In the genomic region with DNA sequence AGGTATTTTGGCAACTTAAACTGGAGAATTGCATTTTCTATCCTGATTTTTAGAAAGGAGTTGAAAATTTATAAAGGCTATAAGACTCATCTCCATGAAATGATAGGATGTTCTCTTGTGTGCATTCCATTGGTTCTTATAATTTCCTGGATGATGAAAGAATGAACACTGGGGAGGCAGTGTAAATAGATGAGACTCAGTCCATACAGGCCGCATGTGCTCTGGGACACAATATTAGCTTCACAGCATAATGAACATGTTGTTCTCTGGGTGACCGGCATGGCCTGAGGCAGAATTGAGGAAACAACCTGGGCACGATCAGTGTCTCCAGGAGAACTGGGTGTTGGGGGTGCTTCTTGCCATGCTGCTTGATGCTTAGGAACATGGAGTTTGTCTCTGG, we compare ENCODE assay signal across 22 cellular contexts. TPM values are rescaled to one million over a fixed set of nuclear protein-coding genes. Genes with fewer than 3 reads are reported as not detected.
DNase-seq lines count a peak whose midpoint lies in the region; ATAC-seq and TF ChIP-seq lines count a peak whose summit lies in the region.
"Had no signal": no experiment of that assay in that cellular context is flagged by ENCODE, and none has a peak within 500 bp of the region (broad histone marks: within the 10 kb centered on the region; RNA-seq: fewer than 3 reads in every experiment).

No MANE protein-coding gene starts in this region.

- peaks cover 29% of the 10 kb centered on the region for H3K4me1 ChIP-seq in IMR-90 (ENCODE audit: control insufficient read depth, insufficient read depth, low read length)
- H3K4me1 ChIP-seq: right atrium auricular region, tibial nerve had no signal

- peak overlapping the region; percentile 90 for H2BK15ac ChIP-seq in IMR-90 (ENCODE audit: low read depth, low read length)

- peak overlapping the region; percentile 100 for H2BK20ac ChIP-seq in IMR-90 (ENCODE audit: low read depth, low read length)

- no peaks in the 10 kb centered on the region for H4K20me1 ChIP-seq in IMR-90 (ENCODE audit: insufficient read depth, low read length)

- no peaks in the 10 kb centered on the region for H3K9me3 Mint-ChIP-seq in effector memory CD8-positive, alpha-beta T cell
- H3K9me3 Mint-ChIP-seq: activated CD4-positive, alpha-beta memory T cell treated with anti-CD3 and anti-CD28 coated beads, Interleukin-2, amount 10 ng/mL, durations not matched to agents 7 days and 5 days; activated T-cell treated with anti-CD3 and anti-CD28 coated beads, Interleukin-2, amount 50 U/mL, for 24 hours; CD8-positive, alpha-beta memory T cell; T-helper 1 cell treated with Interleukin-12 subunit alpha and Interleukin-12 subunit beta and Interleukin-4 antibody, amounts not matched to agents 30 μg/mL and 1 μg/mL, for 36 hours had no signal

- H2AFZ ChIP-seq in IMR-90 (replicated peaks; ENCODE audit: low read length, poor library complexity), result peak overlapping the region; percentile 85

- H3K4ac ChIP-seq in IMR-90 (ENCODE audit: low read depth, low read length), result peak overlapping the region; percentile 97

- H4K91ac ChIP-seq in IMR-90 (ENCODE audit: insufficient read depth, low read depth, low read length), result peak overlapping the region; percentile 96

- H2BK120ac ChIP-seq in IMR-90 (ENCODE audit: low read depth, low read length), result peak overlapping the region; percentile 98

- ATAC-seq in IMR-90 (ENCODE audit: low read depth) (peak; percentile 89), GM21423 (IDR thresholded peaks at IDR 0.05; ENCODE audit: unreplicated experiment) (no peak), GM18870 (IDR thresholded peaks at IDR 0.05; ENCODE audit: unreplicated experiment) (no peak)
- ATAC-seq in effector memory CD8-positive, alpha-beta T cell (replicated peaks), result no peak

- in situ Hi-C loops in IMR-90 (cut with MboI; ENCODE audit: low sequenced_read_pairs), result no loop called here

- no peak for DNase-seq in AG04450 (ENCODE audit: low read depth, low spot score)
- peak; percentile 89 for DNase-seq in IMR-90
- peak; percentile 48 to 95 for DNase-seq in cardiac fibroblast (ENCODE audit: low read depth in 2 of 2)
- peak; percentile 95 for DNase-seq in iris pigment epithelial cell (ENCODE audit: low read depth)
- DNase-seq in effector memory CD8-positive, alpha-beta T cell, result no peak
- no peak for DNase-seq in DMS53 treated with DMSO at 0.1 percent for 48 hours (lab: John Stamatoyannopoulos, UW; ENCODE audit: unreplicated experiment)
- DNase-seq: activated CD4-positive, alpha-beta memory T cell treated with anti-CD3 and anti-CD28 coated beads, Interleukin-2, amount 10 ng/mL, durations not matched to agents 7 days and 5 days; activated T-cell treated with anti-CD3 and anti-CD28 coated beads, Interleukin-2, amount 50 U/mL, for 24 hours; CD8-positive, alpha-beta memory T cell; DMS79; NCI-H1930; NCI-H510A treated with DMSO at 0.1 percent for 48 hours; SIG-M5; stimulated activated naive CD4-positive, alpha-beta T cell treated with Interleukin-2 at 50 U/mL for 16 hours; WERI-Rb-1 had no signal

- peak overlapping the region; percentile 23 for H4K5ac ChIP-seq in IMR-90 (ENCODE audit: low read depth, low read length)

- H3K36me3 Mint-ChIP-seq in effector memory CD8-positive, alpha-beta T cell (ENCODE audit: insufficient read depth), result no peaks in the 10 kb centered on the region
- H3K36me3 Mint-ChIP-seq: activated naive CD8-positive, alpha-beta T cell; CD8-positive, alpha-beta memory T cell had no signal

- peak overlapping the region; percentile 94 for H3K23ac ChIP-seq in IMR-90 (ENCODE audit: low read depth, low read length)

- TF ChIP-seq CTCF in AG04450 (IDR thresholded peaks at IDR 0.05; ENCODE audit: low read depth, low read length) (no peak), IMR-90 (conservative IDR thresholded peaks at IDR 0.05; ENCODE audit: low read depth, low read length) (no peak), cardiac fibroblast (IDR thresholded peaks at IDR 0.05; ENCODE audit: low read depth, low read length) (no peak)

- peak overlapping the region; percentile 82 for H2AK9ac ChIP-seq in IMR-90 (replicated peaks; ENCODE audit: low read depth, low read length, poor library complexity)

- 0% methylated on average over 1 of the region's 3 CpGs; no CpG with 5 or more reads in 1 of the 2 experiments for WGBS in IMR-90 (ENCODE audit: extremely low coverage in 2 of 2, insufficient read length in 1 of 2), 2 experiments

- intact Hi-C loops in IMR-90 (cut with micrococcal nuclease), result loop anchor here (5.0 kb wide), 1 partner anchor 38 kb away; no protein-coding TSS in a partner anchor

- no peaks in the 10 kb centered on the region for H3K36me3 ChIP-seq in IMR-90 (ENCODE audit: control insufficient read depth, insufficient read depth, low read length)
- H3K36me3 ChIP-seq: right atrium auricular region, WERI-Rb-1 had no signal

- H3K4me2 ChIP-seq in IMR-90 (ENCODE audit: low read depth, low read length), result peak overlapping the region; percentile 54

- no peak for TF ChIP-seq POLR2A in IMR-90 (IDR thresholded peaks at IDR 0.05; ENCODE audit: low read depth, low read length)

- H3K56ac ChIP-seq in IMR-90 (ENCODE audit: extremely low read depth, insufficient read depth, low read length), result peak overlapping the region; percentile 78

- dilution Hi-C loops in IMR-90 (cut with HindIII; ENCODE audit: low sequenced_read_pairs, unreplicated experiment), result no loop called here

- H3K27me3 Mint-ChIP-seq in effector memory CD8-positive, alpha-beta T cell, result peaks cover 41 to 63% of the 10 kb centered on the region in 2 donors

- H3K27me3 ChIP-seq in AG04450 (ENCODE audit: control insufficient read depth, insufficient read depth, low read length), result no peaks in the 10 kb centered on the region
- no peaks in the 10 kb centered on the region for H3K27me3 ChIP-seq in IMR-90 (ENCODE audit: control insufficient read depth, insufficient read depth, low read length)
- H3K27me3 ChIP-seq: right atrium auricular region, tibial nerve had no signal

- no peaks in the 10 kb centered on the region for H3K9me3 ChIP-seq in AG04450 (ENCODE audit: control insufficient read depth, insufficient read depth, low read length)
- no peaks in the 10 kb centered on the region for H3K9me3 ChIP-seq in IMR-90 (ENCODE audit: control insufficient read depth, insufficient read depth, low read length)
- H3K9me3 ChIP-seq: right atrium auricular region, tibial nerve had no signal

- H3K27ac ChIP-seq in AG04450 (ENCODE audit: low read depth, low read length) (peak overlapping the region; percentile 59), IMR-90 (ENCODE audit: insufficient read depth, low read length) (peak overlapping the region; percentile 87)
- H3K27ac ChIP-seq: right atrium auricular region, tibial nerve, WERI-Rb-1 had no signal

- H3K14ac ChIP-seq in IMR-90 (replicated peaks; ENCODE audit: low read depth, low read length), result peak overlapping the region; percentile 94

- H2AK5ac ChIP-seq in IMR-90 (ENCODE audit: low read depth, low read length), result peak overlapping the region; percentile 86

- H4K8ac ChIP-seq in IMR-90 (ENCODE audit: low read depth in 2 of 2, low read length in 2 of 2), result peak overlapping the region; percentile 62 to 96

- no TSS peak for BruUV-seq in IMR-90 (replicated peaks; lab: Mats Ljungman, UMichigan)

- no peaks in the 10 kb centered on the region for H3K79me1 ChIP-seq in IMR-90 (ENCODE audit: low read depth in 1 of 2, low read length in 2 of 2)

- H2BK5ac ChIP-seq in IMR-90 (ENCODE audit: low read depth, low read length, poor library complexity, severe bottlenecking), result peak overlapping the region; percentile 99

- H3K4me3 ChIP-seq in AG04450 (ENCODE audit: low read depth, low read length) (no peak overlapping the region), IMR-90 (ENCODE audit: insufficient read depth, low read depth, low read length) (no peak overlapping the region), cardiac fibroblast (replicated peaks in 1 of 2; ENCODE audit: low read depth in 2 of 2, low read length in 2 of 2) (no peak overlapping the region)
- H3K4me3 ChIP-seq: right atrium auricular region, tibial nerve had no signal

- no peak overlapping the region for H3K27ac Mint-ChIP-seq in effector memory CD8-positive, alpha-beta T cell
- H3K27ac Mint-ChIP-seq: activated CD4-positive, alpha-beta memory T cell treated with anti-CD3 and anti-CD28 coated beads, Interleukin-2, amount 10 ng/mL, durations not matched to agents 7 days and 5 days; activated naive CD8-positive, alpha-beta T cell; activated T-cell treated with anti-CD3 and anti-CD28 coated beads, Interleukin-2, amount 50 U/mL, for 24 hours; CD8-positive, alpha-beta memory T cell; T-helper 1 cell treated with Interleukin-12 subunit alpha and Interleukin-12 subunit beta and Interleukin-4 antibody, amounts not matched to agents 30 μg/mL and 1 μg/mL, for 36 hours had no signal

- no peaks in the 10 kb centered on the region for H3K4me1 Mint-ChIP-seq in effector memory CD8-positive, alpha-beta T cell (ENCODE audit: low read depth in 2 of 2)
- H3K4me1 Mint-ChIP-seq: CD8-positive, alpha-beta memory T cell had no signal

- no peak overlapping the region for H3K4me3 Mint-ChIP-seq in effector memory CD8-positive, alpha-beta T cell
- H3K4me3 Mint-ChIP-seq: activated CD4-positive, alpha-beta memory T cell treated with anti-CD3 and anti-CD28 coated beads, Interleukin-2, amount 10 ng/mL, durations not matched to agents 7 days and 5 days; activated naive CD8-positive, alpha-beta T cell; activated T-cell treated with anti-CD3 and anti-CD28 coated beads, Interleukin-2, amount 50 U/mL, for 24 hours; CD8-positive, alpha-beta memory T cell; T-helper 1 cell treated with Interleukin-12 subunit alpha and Interleukin-12 subunit beta and Interleukin-4 antibody, amounts not matched to agents 30 μg/mL and 1 μg/mL, for 36 hours had no signal

- TF ChIP-seq RAD21 in IMR-90 (IDR thresholded peaks at IDR 0.05; ENCODE audit: low read length), result peak; percentile 7; the same call in 1 of the 2 replicates

- H3K18ac ChIP-seq in IMR-90 (ENCODE audit: low read depth, low read length), result peak overlapping the region; percentile 86

- CTCF ChIA-PET in AG04450 (lab: Charles Lee), result no interaction called here
- CTCF ChIA-PET in IMR-90 (lab: Yijun Ruan, JAX), result no interaction called here

- H3K9ac ChIP-seq in IMR-90 (ENCODE audit: low read depth, low read length), result 0 out of 2 replicates have a peak overlapping the region, but pooled peaks have one; percentile 4

- POLR2A ChIA-PET in AG04450 (lab: Yijun Ruan, JAX) (no interaction called here), IMR-90 (lab: Charles Lee; ENCODE audit: unreplicated experiment) (no interaction called here)

- H3K9me1 ChIP-seq in IMR-90 (ENCODE audit: insufficient read depth, low read length), result peaks cover 33% of the 10 kb centered on the region

TF ChIP-seq in IMR-90, 13 proteins besides CTCF, POLR2A, EP300 and RAD21 (continues in another document):
- TF ChIP-seq CEBPB (IDR thresholded peaks at IDR 0.05; ENCODE audit: low read depth, low read length), result peak; percentile 82
- peak; percentile 77; the same call in 1 of the 2 replicates for TF ChIP-seq BHLHE40 (IDR thresholded peaks at IDR 0.05; ENCODE audit: low read depth, low read length)
- TF ChIP-seq NFE2L2 (IDR thresholded peaks at IDR 0.05; ENCODE audit: low read depth, low read length), result no peak

RNA-seq across cellular contexts. Expression of gene AOX1, which starts 38.8 kb away (rescaled TPM):
- polyA plus RNA-seq in AG04450 (2011; rRNA removed), result 5.6 and 7.9 TPM in 2 replicates
- polyA minus RNA-seq in AG04450 (2011; rRNA and poly(A)+ RNA removed), result 17.7 and 20.0 TPM in 2 replicates
- 57.2 and 59.9 TPM in 2 replicates for total RNA-seq in IMR-90 (2012; rRNA removed)
- 18.7 and 21.7 TPM in 2 replicates for polyA plus RNA-seq in IMR-90 (2012; rRNA removed)
- polyA plus RNA-seq in IMR-90 (2012; cell fraction: cytosol; rRNA removed), result 6.1 and 8.5 TPM in 2 replicates
- polyA plus RNA-seq in IMR-90 (2012; cell fraction: nucleus; rRNA removed; ENCODE audit: low replicate concordance), result 1.6 and 13.0 TPM in 2 replicates
- total RNA-seq: CD8-positive, alpha-beta memory T cell; mononuclear cell had no signal

Comparison
In these comparisons a context has a peak if more than half of its experiments do, and no peak if none do; other contexts are left out.
1. DNase-seq: peak in IMR-90 (single experiment), cardiac fibroblast (2 of 2) and iris pigment epithelial cell (single experiment); none in AG04450 (single experiment), effector memory CD8-positive, alpha-beta T cell (0 of 3) and DMS53 treated with DMSO at 0.1 percent for 48 hours (single experiment).